ENCODE assay signal across 19 cellular contexts in genomic region chr10:112790030-112790429, GRCh38.
DNase-seq lines count a peak whose midpoint lies in the region; ATAC-seq and TF ChIP-seq lines count a peak whose summit lies in the region.
"Had no signal": no experiment of that assay in that cellular context is flagged by ENCODE, and none has a peak within 500 bp of the region (broad histone marks: within the 10 kb centered on the region; RNA-seq: fewer than 3 reads in every experiment).

No MANE protein-coding gene starts in this region.

- intact Hi-C loops in Panc1 (cut with micrococcal nuclease; ENCODE audit: unreplicated experiment): no loop called here

- H3K4me1 ChIP-seq in Panc1 (ENCODE audit: control insufficient read depth, insufficient read depth, low read length) (peaks cover 28% of the 10 kb centered on the region), subcutaneous abdominal adipose tissue (ENCODE audit: control insufficient read depth in 5 of 5, insufficient read depth in 5 of 5, low read length in 5 of 5) (peaks cover 0 to 38% (median 31%) of the 10 kb centered on the region in 5 donors)

- no TSS peak for BruUV-seq in Panc1 (replicated peaks; lab: Mats Ljungman, UMichigan)

- TF ChIP-seq CTCF in C4-2B (conservative IDR thresholded peaks at IDR 0.05) (no peak), Panc1 (IDR thresholded peaks at IDR 0.05) (no peak)

- no peak for TF ChIP-seq POLR2A in GM18505 (IDR thresholded peaks at IDR 0.05; ENCODE audit: borderline replicate concordance, extremely low read depth, insufficient read depth, insufficient read length)

- no peak overlapping the region for H3K4me3 ChIP-seq in Panc1 (ENCODE audit: low read depth in 2 of 2, low read length in 2 of 2)
- no peak overlapping the region for H3K4me3 ChIP-seq in subcutaneous abdominal adipose tissue (ENCODE audit: low read depth in 1 of 5, low read length in 5 of 5)
- H3K4me3 ChIP-seq: BLaER1 treated with 17β-estradiol and CSF1 and Interleukin-3, amounts not matched to agents 10 nM and 100 nM had no signal

- H3K36me3 ChIP-seq in Panc1 (ENCODE audit: control insufficient read depth, insufficient read depth, low read length) (no peaks in the 10 kb centered on the region), subcutaneous abdominal adipose tissue (ENCODE audit: control insufficient read depth in 5 of 5, insufficient read depth in 5 of 5, low read length in 5 of 5) (no peaks in the 10 kb centered on the region)

- peak overlapping the region in 1 of 5 donors; percentile 3 for H3K9ac ChIP-seq in subcutaneous abdominal adipose tissue (ENCODE audit: low read length in 5 of 5)
- H3K9ac ChIP-seq: BLaER1 treated with 17β-estradiol and CSF1 and Interleukin-3, amounts not matched to agents 10 nM and 100 nM had no signal

- H3K27ac ChIP-seq in C4-2B (peak overlapping the region; percentile 25; the same call in 1 of the 2 replicates), Panc1 (ENCODE audit: low read length) (peak overlapping the region; percentile 59; the same call in 1 of the 2 replicates), subcutaneous abdominal adipose tissue (ENCODE audit: low read depth, low read length) (peak overlapping the region; percentile 72)
- H3K27ac ChIP-seq: BLaER1 treated with 17β-estradiol and CSF1 and Interleukin-3, amounts not matched to agents 10 nM and 100 nM; HL-60 had no signal

- H3K27me3 ChIP-seq in Panc1 (ENCODE audit: control insufficient read depth, insufficient read depth, low read length) (no peaks in the 10 kb centered on the region), subcutaneous abdominal adipose tissue (ENCODE audit: control insufficient read depth in 5 of 5, insufficient read depth in 4 of 5, low read length in 5 of 5) (no peaks in the 10 kb centered on the region)
- H3K27me3 ChIP-seq: BLaER1 treated with 17β-estradiol and CSF1 and Interleukin-3, amounts not matched to agents 10 nM and 100 nM had no signal

- DNase-seq in Panc1 (ENCODE audit: low read depth, low spot score): no peak
- DNase-seq in islet precursor cell: peak; percentile 25
- DNase-seq in hypothalamus (lab: John Stamatoyannopoulos, UW): no peak
- DNase-seq: CD4-positive, CD25-positive, alpha-beta regulatory T cell; CD8-positive, alpha-beta memory T cell; COR-L47; DMS 273 treated with DMSO at 0.1 percent for 48 hours; DND-41; EL; GOT3; H7; HFFc6; IMR-90 had no signal

- no peak for ATAC-seq in Panc1
- no peak for ATAC-seq in GM18505 (IDR thresholded peaks at IDR 0.05; ENCODE audit: unreplicated experiment)
- ATAC-seq: HCT116 had no signal

- in situ Hi-C loops in Panc1 (cut with HindIII; ENCODE audit: low pct_unique_long_range_greater_than_20kb, low sequenced_read_pairs): no loop called here

- H3K9me3 ChIP-seq in Panc1 (ENCODE audit: control insufficient read depth, insufficient read depth, low read depth, low read length): peaks cover 11% of the 10 kb centered on the region; the same call in 1 of the 2 replicates
- peaks cover 0 to 6% (median 0%) of the 10 kb centered on the region in 5 donors for H3K9me3 ChIP-seq in subcutaneous abdominal adipose tissue (ENCODE audit: control insufficient read depth in 5 of 5, low read length in 5 of 5)

- CTCF ChIA-PET in Panc1 (lab: Charles Lee): no interaction called here

- POLR2A ChIA-PET in Panc1 (lab: Charles Lee): interaction anchor here (0.6 kb wide), 1 partner anchor 323 kb away, joined by 3 read pairs; no protein-coding TSS in a partner anchor
